31 cellular contexts compared by ENCODE assay signal in genomic region chr18:40464032-40464431, GRCh38.
"Had no signal": no experiment of that assay in that cellular context is flagged by ENCODE, and none has a peak within 500 bp of the region (broad histone marks: within the 10 kb centered on the region; RNA-seq: fewer than 3 reads in every experiment).

No MANE protein-coding gene starts in this region.

- DNase-seq: activated CD4-positive, alpha-beta memory T cell treated with anti-CD3 and anti-CD28 coated beads, Interleukin-2, amount 10 ng/mL, durations not matched to agents 7 days and 5 days; activated CD4-positive, alpha-beta T cell treated with anti-CD3 and anti-CD28 coated beads for 1 hour; activated CD4-positive, alpha-beta T cell treated with anti-CD3 and anti-CD28 coated beads for 36 hours; activated CD4-positive, alpha-beta T cell treated with anti-CD3 and anti-CD28 coated beads for 48 hours; activated CD4-positive, alpha-beta T cell treated with anti-CD3 and anti-CD28 coated beads, Interleukin-2, amount 10 ng/mL, durations not matched to agents 7 days and 5 days; activated CD4-positive, alpha-beta T cell treated with anti-CD3 and anti-CD28 coated beads, Interleukin-2, amount 50 U/mL, for 48 hours; activated CD4-positive, CD25-positive, alpha-beta regulatory T cell; activated CD8-positive, alpha-beta memory T cell treated with anti-CD3 and anti-CD28 coated beads for 24 hours; activated CD8-positive, alpha-beta memory T cell treated with anti-CD3 and anti-CD28 coated beads, Interleukin-2, amount 10 ng/mL, durations not matched to agents 7 days and 5 days; activated CD8-positive, alpha-beta memory T cell treated with anti-CD3 and anti-CD28 coated beads, Interleukin-2, amount 50 U/mL, for 48 hours; activated CD8-positive, alpha-beta T cell treated with anti-CD3 and anti-CD28 coated beads, Interleukin-2, amount 10 ng/mL, durations not matched to agents 7 days and 5 days; activated effector memory CD4-positive, alpha-beta T cell treated with Interleukin-2 at 50 U/mL for 16 hours; activated gamma-delta T cell; activated naive CD4-positive, alpha-beta T cell treated with anti-CD3 and anti-CD28 coated beads, Interleukin-2, amount 10 ng/mL, durations not matched to agents 7 days and 5 days; activated naive CD4-positive, alpha-beta T cell treated with Interleukin-2 at 50 U/mL for 16 hours; activated naive CD8-positive, alpha-beta T cell treated with anti-CD3 and anti-CD28 coated beads, Interleukin-2, amount 10 ng/mL, durations not matched to agents 7 days and 5 days; activated naive CD8-positive, alpha-beta T cell treated with anti-CD3 and anti-CD28 coated beads, Interleukin-2, amount 50 U/mL, for 24 hours; activated T-cell treated with anti-CD3 and anti-CD28 coated beads, Interleukin-2, amount 50 U/mL, for 24 hours; activated T-cell treated with anti-CD3 and anti-CD28 coated beads, Interleukin-2, amount 50 U/mL, for 48 hours; amniotic stem cell; aorta; body of pancreas; brain microvascular endothelial cell; central memory CD4-positive, alpha-beta T cell; T-helper 1 cell; T-helper 2 cell; T-helper 9 cell; WERI-Rb-1 had no signal

- ATAC-seq: activated CD4-positive, alpha-beta T cell treated with anti-CD3 and anti-CD28 coated beads for 36 hours; activated CD4-positive, CD25-positive, alpha-beta regulatory T cell treated with anti-CD3 and anti-CD28 coated beads, Interleukin-2, amount 50 U/mL, for 24 hours; activated CD8-positive, alpha-beta memory T cell treated with anti-CD3 and anti-CD28 coated beads, Interleukin-2, amount 10 ng/mL, durations not matched to agents 7 days and 5 days; activated CD8-positive, alpha-beta T cell treated with anti-CD3 and anti-CD28 coated beads, Interleukin-2, amount 10 ng/mL, durations not matched to agents 7 days and 5 days; activated naive CD8-positive, alpha-beta T cell treated with anti-CD3 and anti-CD28 coated beads, Interleukin-2, amount 50 U/mL, for 24 hours; body of pancreas; WTC11 had no signal

- FAIRE-seq: astrocyte had no signal
